Comparison of ENCODE assay signal across 13 cellular contexts in the genomic region with DNA sequence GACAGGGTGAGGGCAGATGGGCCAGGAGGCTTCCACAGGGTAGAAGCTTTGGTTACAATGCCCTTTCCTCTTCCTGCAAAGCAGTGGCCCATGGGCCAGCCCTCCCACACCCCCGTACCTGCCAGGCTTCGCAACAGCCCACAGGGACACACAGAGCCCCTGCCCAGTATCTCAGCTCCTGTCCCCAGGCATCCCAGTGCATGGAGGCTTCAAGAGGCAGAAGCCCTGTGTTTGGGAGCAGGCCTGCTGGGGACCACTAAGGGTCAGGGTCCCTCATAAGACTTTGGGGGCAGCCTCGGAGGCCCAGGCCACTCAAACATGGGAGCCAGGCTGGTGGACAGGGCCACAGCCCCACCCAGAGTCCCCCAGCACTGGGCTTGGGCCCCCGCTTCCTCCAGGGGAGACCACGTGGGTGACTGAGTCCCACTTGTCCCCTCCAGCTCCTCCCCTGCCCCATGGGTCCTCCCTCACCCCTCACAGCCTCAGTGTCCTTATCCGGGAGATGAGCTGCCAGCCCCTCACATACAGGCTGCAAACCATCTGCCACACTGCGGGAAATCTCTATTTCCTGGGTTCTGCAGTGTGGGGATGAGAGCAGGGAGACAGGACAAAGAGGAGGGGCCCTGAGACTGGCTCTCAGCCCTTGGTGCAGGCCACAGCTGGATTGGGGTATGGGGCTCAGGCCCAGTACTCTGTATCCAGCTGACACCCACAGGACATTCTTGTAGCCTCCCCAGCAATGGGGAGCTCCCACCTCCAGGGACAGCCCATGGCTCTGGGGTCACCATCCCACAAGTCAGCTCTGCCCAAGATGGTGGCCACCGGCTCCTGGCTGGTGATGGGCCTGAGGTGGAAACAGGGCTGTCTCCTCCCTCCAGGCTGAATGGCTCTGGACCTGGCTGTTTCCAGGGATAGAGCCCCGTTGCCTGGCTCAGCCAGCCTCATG. TPM values are rescaled to one million over a fixed set of nuclear protein-coding genes. Genes with fewer than 3 reads are reported as not detected.
DNase-seq lines count a peak whose midpoint lies in the region; ATAC-seq, FAIRE-seq and TF ChIP-seq lines count a peak whose summit lies in the region.
"Had no signal": no experiment of that assay in that cellular context is flagged by ENCODE, and none has a peak within 500 bp of the region (broad histone marks: within the 10 kb centered on the region; RNA-seq: fewer than 3 reads in every experiment).

No MANE protein-coding gene starts in this region.

- WGBS in testis, 2 donors: 88 to 96% methylated on average over 2 to 9 of the region's 9 CpGs

- no peaks in the 10 kb centered on the region for H3K27me3 ChIP-seq in lower lobe of right lung (ENCODE audit: low read depth)
- H3K27me3 ChIP-seq in testis: no peaks in the 10 kb centered on the region

- intact Hi-C loops in lower lobe of right lung (cut with DNase I): no loop called here
- intact Hi-C loops in testis (cut with DNase I; ENCODE audit: low total_unique reads): no loop called here

- H3K27me3 Mint-ChIP-seq in activated T-cell treated with anti-CD3 and anti-CD28 coated beads, Interleukin-2, amount 50 U/mL, for 72 hours (ENCODE audit: low read depth): no peaks in the 10 kb centered on the region
- H3K27me3 Mint-ChIP-seq in chondrocyte (ENCODE audit: low read depth): no peaks in the 10 kb centered on the region

- TF ChIP-seq POLR2A in testis (IDR thresholded peaks at IDR 0.05): no peak
- TF ChIP-seq POLR2A in GM12891 (IDR thresholded peaks at IDR 0.05; ENCODE audit: low read depth, low read length): no peak

- DNase-seq in activated T-cell treated with anti-CD3 and anti-CD28 coated beads, Interleukin-2, amount 50 U/mL, for 48 hours: peak; percentile 12 to 13
- no peak for DNase-seq in activated T-cell treated with anti-CD3 and anti-CD28 coated beads, Interleukin-2, amount 50 U/mL, for 72 hours
- peak; percentile 84 for DNase-seq in chondrocyte (ENCODE audit: low spot score)
- peak; percentile 24 for DNase-seq in lower lobe of right lung
- DNase-seq in testis: peak; percentile 12
- no peak for DNase-seq in OCI-M2 (lab: John Stamatoyannopoulos, UW; ENCODE audit: unreplicated experiment)
- DNase-seq in NCI-H226: no peak
- no peak for DNase-seq in GM12891 (ENCODE audit: insufficient read length, low spot score)
- DNase-seq: ACHN, erythroblast had no signal

- H3K4me1 Mint-ChIP-seq in activated T-cell treated with anti-CD3 and anti-CD28 coated beads, Interleukin-2, amount 50 U/mL, for 72 hours (ENCODE audit: low read depth): no peaks in the 10 kb centered on the region
- H3K4me1 Mint-ChIP-seq in chondrocyte (ENCODE audit: low read depth): peaks cover 27% of the 10 kb centered on the region

- FAIRE-seq in GM12891 (lab: Jason Lieb, UNC): no peak
- FAIRE-seq: bronchial epithelial cell had no signal

- no peak for ATAC-seq in activated T-cell treated with anti-CD3 and anti-CD28 coated beads, Interleukin-2, amount 50 U/mL, for 72 hours (replicated peaks in 1 of 2)
- no peak for ATAC-seq in lower lobe of right lung

- TF ChIP-seq CTCF in chondrocyte (IDR thresholded peaks at IDR 0.05): no peak
- no peak for TF ChIP-seq CTCF in lower lobe of right lung (IDR thresholded peaks at IDR 0.05)
- TF ChIP-seq CTCF in testis (IDR thresholded peaks at IDR 0.05): no peak

- no peaks in the 10 kb centered on the region for H3K36me3 Mint-ChIP-seq in activated T-cell treated with anti-CD3 and anti-CD28 coated beads, Interleukin-2, amount 50 U/mL, for 72 hours (ENCODE audit: insufficient read depth in 2 of 2)
- H3K36me3 Mint-ChIP-seq in chondrocyte (ENCODE audit: low read depth): no peaks in the 10 kb centered on the region

- no peaks in the 10 kb centered on the region for H3K36me3 ChIP-seq in lower lobe of right lung
- no peaks in the 10 kb centered on the region for H3K36me3 ChIP-seq in testis (ENCODE audit: low read depth, missing control alignments)

- H3K27ac Mint-ChIP-seq in activated T-cell treated with anti-CD3 and anti-CD28 coated beads, Interleukin-2, amount 50 U/mL, for 72 hours: no peak overlapping the region
- H3K27ac Mint-ChIP-seq in chondrocyte (ENCODE audit: unreplicated experiment): no peak overlapping the region
- H3K27ac Mint-ChIP-seq: T-helper 1 cell treated with Interleukin-12 subunit alpha and Interleukin-12 subunit beta and Interleukin-4 antibody, amounts not matched to agents 30 μg/mL and 1 μg/mL, for 36 hours had no signal

- H3K9me3 Mint-ChIP-seq in activated T-cell treated with anti-CD3 and anti-CD28 coated beads, Interleukin-2, amount 50 U/mL, for 72 hours: no peaks in the 10 kb centered on the region
- H3K9me3 Mint-ChIP-seq in chondrocyte (ENCODE audit: low read depth): no peaks in the 10 kb centered on the region
- H3K9me3 Mint-ChIP-seq: T-helper 1 cell treated with Interleukin-12 subunit alpha and Interleukin-12 subunit beta and Interleukin-4 antibody, amounts not matched to agents 30 μg/mL and 1 μg/mL, for 36 hours had no signal

- H3K4me3 Mint-ChIP-seq in activated T-cell treated with anti-CD3 and anti-CD28 coated beads, Interleukin-2, amount 50 U/mL, for 72 hours: no peak overlapping the region
- no peak overlapping the region for H3K4me3 Mint-ChIP-seq in chondrocyte (ENCODE audit: unreplicated experiment)
- H3K4me3 Mint-ChIP-seq: T-helper 1 cell treated with Interleukin-12 subunit alpha and Interleukin-12 subunit beta and Interleukin-4 antibody, amounts not matched to agents 30 μg/mL and 1 μg/mL, for 36 hours had no signal

- H3K27ac ChIP-seq in lower lobe of right lung: no peak overlapping the region
- H3K27ac ChIP-seq in testis: peak overlapping the region in 1 of 2 donors; percentile 56

- H3K4me1 ChIP-seq in lower lobe of right lung (no peaks in the 10 kb centered on the region), testis (peaks cover 19% of the 10 kb centered on the region)

- no peaks in the 10 kb centered on the region for H3K9me3 ChIP-seq in lower lobe of right lung
- H3K9me3 ChIP-seq in testis: no peaks in the 10 kb centered on the region

- no peak overlapping the region for H3K4me3 ChIP-seq in lower lobe of right lung
- no peak overlapping the region for H3K4me3 ChIP-seq in testis

TF ChIP-seq in GM12891, 5 proteins besides CTCF, POLR2A, EP300 and RAD21:
- TF ChIP-seq POLR2AphosphoS5 (IDR thresholded peaks at IDR 0.05; ENCODE audit: low read depth, low read length) (no peak), PAX5 (IDR thresholded peaks at IDR 0.05; ENCODE audit: insufficient read depth, low read length, severe bottlenecking) (no peak), TAF1 (IDR thresholded peaks at IDR 0.05; ENCODE audit: low read depth, low read length) (no peak), POU2F2 (IDR thresholded peaks at IDR 0.05; ENCODE audit: low read depth, low read length) (no peak), SPI1 (IDR thresholded peaks at IDR 0.05; ENCODE audit: low read depth, low read length) (no peak)

RNA-seq across cellular contexts. Expression of gene WNT9A, which starts 50.7 kb away (rescaled TPM):
- total RNA-seq in activated T-cell treated with anti-CD3 and anti-CD28 coated beads, Interleukin-2, amount 50 U/mL, for 72 hours: under 1 TPM in 1 of 2 donors, not detected in 1; 0.28 TPM
- total RNA-seq in chondrocyte: 2.5 to 4.2 TPM (median 2.7 TPM) in 3 replicates
- 7.0 TPM for total RNA-seq in lower lobe of right lung
- total RNA-seq in testis: 1 to 10 TPM; 3.5 to 4.3 TPM
- polyA plus RNA-seq in testis (ENCODE audit: insufficient read depth, low read depth, low replicate concordance): 3.1 TPM
- not detected for polyA plus RNA-seq in GM12891 (2012; ENCODE audit: low read depth, missing spikeins)
- total RNA-seq: OCI-LY7 had no signal

Comparison
In these comparisons a context has a peak if more than half of its experiments do, and no peak if none do; other contexts are left out.
1. DNase-seq: peak in activated T-cell treated with anti-CD3 and anti-CD28 coated beads, Interleukin-2, amount 50 U/mL, for 48 hours (2 of 2), chondrocyte (single experiment), lower lobe of right lung (single experiment) and testis (single experiment); none in activated T-cell treated with anti-CD3 and anti-CD28 coated beads, Interleukin-2, amount 50 U/mL, for 72 hours (0 of 2), OCI-M2 (single experiment), NCI-H226 (single experiment) and GM12891 (single experiment).